Comparison of ENCODE assay signal across 8 cellular contexts in genomic region chr22:39311592-39312400, GRCh38. TPM values are rescaled to one million over a fixed set of nuclear protein-coding genes. Genes with fewer than 3 reads are reported as not detected.
A peak's percentile ranks its signal among the peaks of the same experiment; 100 is the strongest.
DNase-seq lines count a peak whose midpoint lies in the region; TF ChIP-seq lines count a peak whose summit lies in the region.

No MANE protein-coding gene starts in this region.

- H3K27me3 Mint-ChIP-seq in activated naive CD8-positive, alpha-beta T cell, result no peaks in the 10 kb centered on the region
- H3K27me3 Mint-ChIP-seq in osteocyte (ENCODE audit: unreplicated experiment), result no peaks in the 10 kb centered on the region

- TF ChIP-seq CTCF in osteocyte (IDR thresholded peaks at IDR 0.05), result no peak

- TF ChIP-seq RAD21 in Ishikawa (IDR thresholded peaks at IDR 0.05; ENCODE audit: low read depth), result no peak

- peaks cover 4% of the 10 kb centered on the region for H3K36me3 Mint-ChIP-seq in activated naive CD8-positive, alpha-beta T cell
- H3K36me3 Mint-ChIP-seq in osteocyte (ENCODE audit: unreplicated experiment), result peaks cover 45% of the 10 kb centered on the region

- peak overlapping the region; percentile 87 for H3K27ac Mint-ChIP-seq in activated naive CD8-positive, alpha-beta T cell
- peak overlapping the region; percentile 100 for H3K27ac Mint-ChIP-seq in osteocyte (ENCODE audit: unreplicated experiment)

- peak; percentile 82 for DNase-seq in activated CD8-positive, alpha-beta memory T cell treated with anti-CD3 and anti-CD28 coated beads for 24 hours
- no peak for DNase-seq in activated CD8-positive, alpha-beta memory T cell treated with anti-CD3 and anti-CD28 coated beads, Interleukin-2, amount 50 U/mL, for 4 hours
- DNase-seq in osteocyte (ENCODE audit: extremely low spot score, unreplicated experiment) (no peak), cardiac septum (ENCODE audit: low spot score) (no peak), SKM-1 (lab: John Stamatoyannopoulos, UW; ENCODE audit: unreplicated experiment) (no peak), NCI-H1417 treated with DMSO at 0.1 percent for 48 hours (lab: John Stamatoyannopoulos, UW) (no peak)

- intact Hi-C loops in cardiac septum (cut with DNase I), result loop anchor here (1.0 to 10.0 kb wide), 3 partner anchors 74 to 297 kb away; partner anchors contain the start of gene APOBEC3C

- H3K4me1 Mint-ChIP-seq in activated naive CD8-positive, alpha-beta T cell (ENCODE audit: low read depth), result peaks cover 34% of the 10 kb centered on the region
- H3K4me1 Mint-ChIP-seq in osteocyte (ENCODE audit: unreplicated experiment), result peaks cover 76% of the 10 kb centered on the region

- TF ChIP-seq EP300 in Ishikawa (IDR thresholded peaks at IDR 0.05; ENCODE audit: borderline replicate concordance), result no peak

- peak overlapping the region; percentile 47 for H3K4me3 Mint-ChIP-seq in activated naive CD8-positive, alpha-beta T cell
- H3K4me3 Mint-ChIP-seq in osteocyte (ENCODE audit: unreplicated experiment), result no peak overlapping the region

- no peaks in the 10 kb centered on the region for H3K9me3 Mint-ChIP-seq in activated naive CD8-positive, alpha-beta T cell (ENCODE audit: low read depth)
- H3K9me3 Mint-ChIP-seq in osteocyte (ENCODE audit: unreplicated experiment), result no peaks in the 10 kb centered on the region

TF ChIP-seq in Ishikawa, 13 proteins besides CTCF, POLR2A, EP300 and RAD21:
- TF ChIP-seq ZBTB7A (IDR thresholded peaks at IDR 0.05; ENCODE audit: low read depth) (peak; percentile 55; the same call in 1 of the 2 replicates), TAF1 (IDR thresholded peaks at IDR 0.05; ENCODE audit: low read depth) (no peak)
TF ChIP-seq in Ishikawa: peak in this region for 1.

RNA-seq across cellular contexts. Expression of gene RPL3, which starts 7.6 kb away (rescaled TPM):
- total RNA-seq in osteocyte (1,770 and 1,792 TPM in 2 replicates), cardiac septum (317 TPM)

RNA-seq across cellular contexts. Expression of gene SYNGR1, which starts 38.0 kb away (rescaled TPM):
- total RNA-seq in osteocyte (24.0 and 26.6 TPM in 2 replicates), cardiac septum (41.1 TPM)
